ENCODE assay signal across 19 cellular contexts in the genomic region with DNA sequence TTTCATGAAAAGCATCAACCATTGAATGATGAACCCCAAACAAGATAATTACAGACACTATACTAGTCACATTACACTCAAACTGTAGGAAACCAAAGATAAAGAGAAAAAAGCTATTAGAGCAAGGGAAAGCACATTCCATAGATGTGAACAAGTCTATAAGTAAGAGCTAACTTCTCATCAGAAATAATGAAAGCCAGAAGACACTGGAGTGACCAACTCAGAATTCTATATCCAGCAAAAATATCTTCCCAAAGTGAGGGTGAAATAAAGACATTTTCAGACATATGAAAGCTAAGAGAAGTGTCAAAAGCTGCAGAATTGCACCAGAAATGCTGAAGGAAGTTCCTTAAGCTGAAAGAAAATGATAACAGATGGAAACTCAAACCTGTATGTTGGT. TPM values are rescaled to one million over a fixed set of nuclear protein-coding genes. Genes with fewer than 3 reads are reported as not detected.
DNase-seq lines count a peak whose midpoint lies in the region; ATAC-seq, FAIRE-seq and TF ChIP-seq lines count a peak whose summit lies in the region.
"Had no signal": no experiment of that assay in that cellular context is flagged by ENCODE, and none has a peak within 500 bp of the region (broad histone marks: within the 10 kb centered on the region; RNA-seq: fewer than 3 reads in every experiment).

No MANE protein-coding gene starts in this region.

- H3K27me3 Mint-ChIP-seq in IgD-negative memory B cell = no peaks in the 10 kb centered on the region
- no peaks in the 10 kb centered on the region for H3K27me3 Mint-ChIP-seq in CD4-positive, alpha-beta T cell
- H3K27me3 Mint-ChIP-seq: CD4-positive, CD25-positive, alpha-beta regulatory T cell; CD8-positive, alpha-beta memory T cell had no signal

- no peak for ATAC-seq in HG02870 (IDR thresholded peaks at IDR 0.05; ENCODE audit: unreplicated experiment)
- ATAC-seq in CD4-positive, alpha-beta T cell (ENCODE audit: poor library complexity) = no peak

- no peak overlapping the region for H3K4me3 Mint-ChIP-seq in IgD-negative memory B cell
- H3K4me3 Mint-ChIP-seq in CD4-positive, alpha-beta T cell = no peak overlapping the region
- H3K4me3 Mint-ChIP-seq: CD8-positive, alpha-beta memory T cell had no signal

- H3K27ac Mint-ChIP-seq in IgD-negative memory B cell = peak overlapping the region; percentile 43 to 81 (median 59)
- no peak overlapping the region for H3K27ac Mint-ChIP-seq in CD4-positive, alpha-beta T cell
- H3K27ac Mint-ChIP-seq: CD8-positive, alpha-beta memory T cell had no signal

- H3K4me1 Mint-ChIP-seq in IgD-negative memory B cell = peaks cover 36 to 39% (median 37%) of the 10 kb centered on the region in 3 donors
- peaks cover 15% of the 10 kb centered on the region for H3K4me1 Mint-ChIP-seq in CD4-positive, alpha-beta T cell (ENCODE audit: low read depth)

- intact Hi-C loops in CD4-positive, alpha-beta T cell (cut with DNase I, micrococcal nuclease) = no loop called here

- no peaks in the 10 kb centered on the region for H3K27me3 ChIP-seq in neutrophil
- no peaks in the 10 kb centered on the region for H3K27me3 ChIP-seq in CD4-positive, alpha-beta T cell (ENCODE audit: control insufficient read depth, insufficient read depth, low read length)
- H3K27me3 ChIP-seq: BLaER1 had no signal

- H3K9me3 ChIP-seq in neutrophil = no peaks in the 10 kb centered on the region
- H3K9me3 ChIP-seq in CD4-positive, alpha-beta T cell (ENCODE audit: control insufficient read depth, low read length) = peaks cover 5% of the 10 kb centered on the region

- H3K4me1 ChIP-seq in neutrophil (ENCODE audit: control insufficient read depth in 1 of 2, insufficient read depth in 1 of 2, low read depth in 1 of 2, low read length in 1 of 2) = peaks cover 0 to 3% of the 10 kb centered on the region in 2 experiments
- H3K4me1 ChIP-seq: BLaER1 had no signal

- H3K36me3 ChIP-seq in neutrophil = no peaks in the 10 kb centered on the region

- no peak for TF ChIP-seq POLR2A in GM12892 (IDR thresholded peaks at IDR 0.05; ENCODE audit: low read depth, low read length)

- POLR2A ChIA-PET in CD4-positive, alpha-beta T cell (lab: Charles Lee) = no interaction called here

- no peak overlapping the region for H3K4me3 ChIP-seq in neutrophil (ENCODE audit: low read depth in 1 of 2, low read length in 1 of 2)
- H3K4me3 ChIP-seq: BLaER1 had no signal

- CTCF ChIA-PET in CD4-positive, alpha-beta T cell (lab: Charles Lee) = interaction anchor here (1.8 kb wide), 1 partner anchor 18 kb away, joined by 4 read pairs; a partner anchor contains a TSS

- H3K36me3 Mint-ChIP-seq in IgD-negative memory B cell = peaks cover 19% of the 10 kb centered on the region
- H3K36me3 Mint-ChIP-seq in CD4-positive, alpha-beta T cell (ENCODE audit: low read depth) = peaks cover 79% of the 10 kb centered on the region

- peak; percentile 50 for FAIRE-seq in GM12892 (lab: Jason Lieb, UNC)
- FAIRE-seq: D721Med, GM12891 had no signal

- peaks cover 3 to 7% (median 4%) of the 10 kb centered on the region in 3 donors for H3K9me3 Mint-ChIP-seq in IgD-negative memory B cell
- H3K9me3 Mint-ChIP-seq in CD4-positive, alpha-beta T cell = peaks cover 3% of the 10 kb centered on the region

- no peak for TF ChIP-seq CTCF in neutrophil (IDR thresholded peaks at IDR 0.05)
- TF ChIP-seq CTCF in CD4-positive, alpha-beta T cell (IDR thresholded peaks at IDR 0.05) = no peak

- peak overlapping the region; percentile 7 for H3K27ac ChIP-seq in neutrophil
- no peak overlapping the region for H3K27ac ChIP-seq in CD4-positive, alpha-beta T cell (ENCODE audit: low read depth, low read length)
- H3K27ac ChIP-seq: BLaER1, C4-2B had no signal

- DNase-seq in GM12892 (ENCODE audit: insufficient read length) = no peak
- DNase-seq in hepatic stellate cell (ENCODE audit: low spot score) = no peak
- no peak for DNase-seq in CD4-positive, alpha-beta T cell
- DNase-seq: CD4-positive, CD25-positive, alpha-beta regulatory T cell; CD8-positive, alpha-beta memory T cell; DMS 273 treated with DMSO at 0.1 percent for 48 hours; DMS79; EL; GDM1; GOT3; H7; HCEC 1CT had no signal

RNA-seq across cellular contexts. Expression of a gene that starts 17.3 kb away (rescaled TPM):
- 70.2 TPM for polyA plus RNA-seq in GM12892 (2012; ENCODE audit: missing spikeins)
- 72.1 TPM for polyA plus RNA-seq in IgD-negative memory B cell
- total RNA-seq in CD4-positive, alpha-beta T cell = 10 to 100 TPM; 48.6 to 50.7 TPM
